22 cellular contexts compared by ENCODE assay signal in the genomic region with DNA sequence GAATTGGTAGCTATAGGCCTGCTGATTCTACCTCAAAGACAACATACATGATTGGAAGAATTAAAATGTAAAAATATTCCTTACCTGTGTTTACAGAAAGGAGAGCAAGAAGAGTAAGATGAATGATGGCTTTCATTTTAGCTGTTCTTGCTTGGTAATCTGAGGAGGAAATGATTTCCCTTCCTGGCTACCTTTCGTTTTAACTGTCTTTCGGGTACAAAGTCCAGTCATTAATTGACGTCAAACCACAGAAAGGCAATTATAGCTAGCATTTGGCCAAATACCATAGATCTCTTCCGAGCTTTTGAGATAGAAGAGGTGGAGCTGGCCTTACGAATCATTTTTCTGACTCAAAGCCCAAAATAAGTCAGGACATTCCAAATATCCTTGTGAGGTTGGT. TPM values are rescaled to one million over a fixed set of nuclear protein-coding genes. Genes with fewer than 3 reads are reported as not detected.
DNase-seq lines count a peak whose midpoint lies in the region; ATAC-seq and TF ChIP-seq lines count a peak whose summit lies in the region.
"Had no signal": no experiment of that assay in that cellular context is flagged by ENCODE, and none has a peak within 500 bp of the region (broad histone marks: within the 10 kb centered on the region; RNA-seq: fewer than 3 reads in every experiment).

A gene with protein sequence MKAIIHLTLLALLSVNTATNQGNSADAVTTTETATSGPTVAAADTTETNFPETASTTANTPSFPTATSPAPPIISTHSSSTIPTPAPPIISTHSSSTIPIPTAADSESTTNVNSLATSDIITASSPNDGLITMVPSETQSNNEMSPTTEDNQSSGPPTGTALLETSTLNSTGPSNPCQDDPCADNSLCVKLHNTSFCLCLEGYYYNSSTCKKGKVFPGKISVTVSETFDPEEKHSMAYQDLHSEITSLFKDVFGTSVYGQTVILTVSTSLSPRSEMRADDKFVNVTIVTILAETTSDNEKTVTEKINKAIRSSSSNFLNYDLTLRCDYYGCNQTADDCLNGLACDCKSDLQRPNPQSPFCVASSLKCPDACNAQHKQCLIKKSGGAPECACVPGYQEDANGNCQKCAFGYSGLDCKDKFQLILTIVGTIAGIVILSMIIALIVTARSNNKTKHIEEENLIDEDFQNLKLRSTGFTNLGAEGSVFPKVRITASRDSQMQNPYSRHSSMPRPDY (minus strand): TSS at position 175 of the 400 bp plus-strand sequence. CDS start 39 bp downstream, at position 136.

- H3K4me3 ChIP-seq in PC-3 (ENCODE audit: low read length) (no peak within 1 kb of the TSS), transverse colon (peak within 1 kb of the TSS; percentile 6 to 53 (median 46))
- H3K4me3 ChIP-seq: testis had no signal

- BruUV-seq in PC-3 (replicated peaks; lab: Mats Ljungman, UMichigan) = no TSS peak

- in situ Hi-C loops in transverse colon (cut with MboI; ENCODE audit: low pct_ligation_motif_present in 1 of 4, low pct_unique_long_range_greater_than_20kb in 1 of 4, low sequenced_read_pairs in 3 of 4) = loop anchor here in 1 of 4 donors (25.0 kb wide), 1 partner anchor 503 kb away; no protein-coding TSS in a partner anchor

- TF ChIP-seq EP300 in transverse colon (IDR thresholded peaks at IDR 0.05; ENCODE audit: low read depth) = no peak

- peaks cover 7% of the 10 kb centered on the region for H3K27me3 Mint-ChIP-seq in activated naive CD4-positive, alpha-beta T cell treated with anti-CD3 and anti-CD28 coated beads for 36 hours (ENCODE audit: low read depth)

- H3K27me3 ChIP-seq in PC-3 (ENCODE audit: low read length) (no peaks in the 10 kb centered on the region), transverse colon (no peaks in the 10 kb centered on the region)
- H3K27me3 ChIP-seq: testis had no signal

- 42 to 52% methylated on average over 5 of the region's 5 CpGs for WGBS in transverse colon (ENCODE audit: low coverage in 1 of 2), 2 donors

- no peaks in the 10 kb centered on the region for H3K79me2 ChIP-seq in PC-3 (ENCODE audit: low read length)

- H3K4me1 ChIP-seq in PC-3 (ENCODE audit: insufficient read depth, low read length) = peaks cover 4% of the 10 kb centered on the region; the same call in 1 of the 2 replicates
- peaks cover 0 to 43% (median 20%) of the 10 kb centered on the region in 4 donors for H3K4me1 ChIP-seq in transverse colon
- H3K4me1 ChIP-seq: testis had no signal

- no peak within 1 kb of the TSS for H3K9ac ChIP-seq in PC-3 (ENCODE audit: low read length)

- no peak within 1 kb of the TSS for H3K4me3 Mint-ChIP-seq in activated naive CD4-positive, alpha-beta T cell treated with anti-CD3 and anti-CD28 coated beads for 36 hours
- H3K4me3 Mint-ChIP-seq: activated T-helper 17 cell treated with anti-CD3 and anti-CD28 coated beads, Interleukin-2, amount 50 U/mL, for 72 hours; B cell had no signal

- H4K20me1 ChIP-seq in PC-3 (ENCODE audit: low read length) = no peaks in the 10 kb centered on the region

- H3K36me3 Mint-ChIP-seq in activated naive CD4-positive, alpha-beta T cell treated with anti-CD3 and anti-CD28 coated beads for 36 hours (ENCODE audit: low read depth) = no peaks in the 10 kb centered on the region

- H3K9me3 ChIP-seq in PC-3 (ENCODE audit: low read length) (no peaks in the 10 kb centered on the region), transverse colon (no peaks in the 10 kb centered on the region)
- H3K9me3 ChIP-seq: testis had no signal

- TF ChIP-seq CTCF in PC-3 (conservative IDR thresholded peaks at IDR 0.05; ENCODE audit: low read depth, low read length) (no peak), transverse colon (IDR thresholded peaks at IDR 0.05) (no peak)

- H3K4me1 Mint-ChIP-seq in activated naive CD4-positive, alpha-beta T cell treated with anti-CD3 and anti-CD28 coated beads for 36 hours (ENCODE audit: low read depth) = no peaks in the 10 kb centered on the region
- H3K4me1 Mint-ChIP-seq: activated T-helper 17 cell treated with anti-CD3 and anti-CD28 coated beads, Interleukin-2, amount 50 U/mL, for 72 hours; B cell had no signal

- intact Hi-C loops in PC-3 (cut with micrococcal nuclease) (no loop called here), left colon (cut with DNase I, micrococcal nuclease) (no loop called here), transverse colon (cut with DNase I; ENCODE audit: low total_unique reads) (no loop called here)
- intact Hi-C loops in activated naive CD4-positive, alpha-beta T cell treated with anti-CD3 and anti-CD28 coated beads for 36 hours (cut with micrococcal nuclease) = no loop called here

- POLR2A ChIA-PET in PC-3 (lab: Charles Lee; ENCODE audit: unreplicated experiment) = interaction anchor here (0.7 kb wide), 2 partner anchors 50 to 91 kb away, joined by 3 to 4 read pairs; no protein-coding TSS in a partner anchor

- H3K27ac ChIP-seq in PC-3 (ENCODE audit: low read length) (peak within 1 kb of the TSS; percentile 11; the same call in 1 of the 2 replicates), transverse colon (peak within 1 kb of the TSS; percentile 73 to 88 (median 82))
- H3K27ac ChIP-seq: testis had no signal

- no peaks in the 10 kb centered on the region for H3F3A ChIP-seq in PC-3 (ENCODE audit: low read length, unreplicated experiment)

- no peaks in the 10 kb centered on the region for H3K9me2 ChIP-seq in PC-3 (replicated peaks; ENCODE audit: low read length)

- DNase-seq in PC-3 (peak; percentile 36), left colon (no peak), transverse colon (no peak), cerebellar cortex (ENCODE audit: low spot score) (no peak)
- no peak for DNase-seq in activated CD4-positive, alpha-beta T cell treated with anti-CD3 and anti-CD28 coated beads, Interleukin-2, amount 50 U/mL, for 4 hours
- no peak for DNase-seq in activated naive CD4-positive, alpha-beta T cell treated with anti-CD3 and anti-CD28 coated beads for 36 hours
- DNase-seq: activated CD4-positive, CD25-positive, alpha-beta regulatory T cell; amniotic stem cell; foreskin fibroblast; midbrain; NCI-H1436 treated with DMSO at 0.1 percent for 48 hours; NCI-H345; nucleus accumbens; OCI-M1; testis had no signal

- H3K36me3 ChIP-seq in PC-3 (ENCODE audit: low read depth, low read length) = no peaks in the 10 kb centered on the region
- no peaks in the 10 kb centered on the region for H3K36me3 ChIP-seq in transverse colon

- TF ChIP-seq POLR2A in transverse colon (IDR thresholded peaks at IDR 0.05) = peak; percentile 96

- CTCF ChIA-PET in PC-3 (lab: Charles Lee) = no interaction called here
- CTCF ChIA-PET in activated naive CD4-positive, alpha-beta T cell treated with anti-CD3 and anti-CD28 coated beads for 36 hours (lab: Charles Lee) = interaction anchor here (0.9 to 1.3 kb wide), 3 partner anchors 8 to 651 kb away, joined by 3 to 4 read pairs (median 4); no protein-coding TSS in a partner anchor

- no peaks in the 10 kb centered on the region for H3K9me3 Mint-ChIP-seq in activated naive CD4-positive, alpha-beta T cell treated with anti-CD3 and anti-CD28 coated beads for 36 hours
- H3K9me3 Mint-ChIP-seq: activated T-helper 17 cell treated with anti-CD3 and anti-CD28 coated beads, Interleukin-2, amount 50 U/mL, for 72 hours had no signal

- peak; percentile 47 for ATAC-seq in GM19025 (IDR thresholded peaks at IDR 0.05; ENCODE audit: low read depth, unreplicated experiment)
- no peak for ATAC-seq in PC-3
- peak; percentile 71 for ATAC-seq in left colon
- ATAC-seq in HG02938 (IDR thresholded peaks at IDR 0.05; ENCODE audit: unreplicated experiment) = no peak
- ATAC-seq: activated T-helper 17 cell treated with anti-CD3 and anti-CD28 coated beads, Interleukin-2, amount 50 U/mL, for 72 hours had no signal

- 0 out of 2 replicates have a peak within 1 kb of the TSS, but pooled peaks have one; percentile 2 for H2AFZ ChIP-seq in PC-3 (ENCODE audit: low read length)

- no peak within 1 kb of the TSS for H3K27ac Mint-ChIP-seq in activated naive CD4-positive, alpha-beta T cell treated with anti-CD3 and anti-CD28 coated beads for 36 hours
- H3K27ac Mint-ChIP-seq: activated T-helper 17 cell treated with anti-CD3 and anti-CD28 coated beads, Interleukin-2, amount 50 U/mL, for 72 hours; B cell had no signal

- H3K4me2 ChIP-seq in PC-3 (ENCODE audit: low read length) = 0 out of 2 replicates have a peak within 1 kb of the TSS, but pooled peaks have one; percentile 0

RNA-seq across cellular contexts. Expression of the gene that starts here (rescaled TPM):
- total RNA-seq in PC-3 (2014; rRNA removed) (0.04 TPM in 1 of 2 replicates, not detected in the other), left colon (1,000 to 10,000 TPM; 1,001 to 1,021 TPM), transverse colon (100 to 1,000 TPM in 3 of 4 donors, 10 to 100 TPM in 1; 37.8 to 700 (median 401) TPM)
- not detected for total RNA-seq in activated naive CD4-positive, alpha-beta T cell treated with anti-CD3 and anti-CD28 coated beads for 36 hours
- total RNA-seq: activated CD8-positive, alpha-beta memory T cell treated with anti-CD3 and anti-CD28 coated beads for 36 hours; activated T-helper 17 cell treated with anti-CD3 and anti-CD28 coated beads, Interleukin-2, amount 50 U/mL, for 72 hours; B cell; endothelial cell of umbilical vein; T-helper 2 cell treated with Interferon-gamma antibody and Interleukin-4, amounts not matched to agents 100 ng/mL and 5 ng/mL, for 36 hours had no signal

Comparison
In these comparisons a context has a peak if more than half of its experiments do, and no peak if none do; other contexts are left out.
1. RNA of the gene that starts here (total RNA-seq): 1,001 to 1,021 TPM in left colon and 37.8 to 700 TPM in transverse colon; 0.04 TPM in PC-3 and not detected in activated naive CD4-positive, alpha-beta T cell treated with anti-CD3 and anti-CD28 coated beads for 36 hours; every median in the first group is over 10 times any median in the second.
2. Peak in DNase-seq, H3K27ac ChIP-seq and H3K4me2 ChIP-seq in PC-3; RNA of the gene not detected or under 1 TPM.
3. ATAC-seq: peak in GM19025 (single experiment) and left colon (single experiment); none in PC-3 (single experiment) and HG02938 (single experiment).